ENCODE assay signal across 2 cellular contexts in genomic region chr2:101550555-101550954, GRCh38.
TF ChIP-seq lines count a peak whose summit lies in the region.

No MANE protein-coding gene starts in this region.

TF ChIP-seq in IMR-90, 13 proteins besides CTCF, POLR2A, EP300 and RAD21:
- TF ChIP-seq CHD1 (IDR thresholded peaks at IDR 0.05; ENCODE audit: low read depth, low read length): no peak
- no peak for TF ChIP-seq NFE2L2 (IDR thresholded peaks at IDR 0.05; ENCODE audit: low read depth, low read length)
- TF ChIP-seq CEBPB (IDR thresholded peaks at IDR 0.05; ENCODE audit: low read depth, low read length): no peak
- TF ChIP-seq MAFK (IDR thresholded peaks at IDR 0.05; ENCODE audit: low read depth, low read length): no peak
- TF ChIP-seq RCOR1 (IDR thresholded peaks at IDR 0.05; ENCODE audit: insufficient replicate concordance, low read length): no peak

TF ChIP-seq in K562, 482 proteins besides CTCF, POLR2A, EP300 and RAD21:
- TF ChIP-seq PKNOX1 (IDR thresholded peaks at IDR 0.05) (0 out of 2 replicates have a peak, but pooled peaks have one; percentile 22), MLX (CRISPR knock-in tag; conservative IDR thresholded peaks at IDR 0.05) (no peak)
